ENCODE assay signal across 8 cellular contexts in the genomic region with DNA sequence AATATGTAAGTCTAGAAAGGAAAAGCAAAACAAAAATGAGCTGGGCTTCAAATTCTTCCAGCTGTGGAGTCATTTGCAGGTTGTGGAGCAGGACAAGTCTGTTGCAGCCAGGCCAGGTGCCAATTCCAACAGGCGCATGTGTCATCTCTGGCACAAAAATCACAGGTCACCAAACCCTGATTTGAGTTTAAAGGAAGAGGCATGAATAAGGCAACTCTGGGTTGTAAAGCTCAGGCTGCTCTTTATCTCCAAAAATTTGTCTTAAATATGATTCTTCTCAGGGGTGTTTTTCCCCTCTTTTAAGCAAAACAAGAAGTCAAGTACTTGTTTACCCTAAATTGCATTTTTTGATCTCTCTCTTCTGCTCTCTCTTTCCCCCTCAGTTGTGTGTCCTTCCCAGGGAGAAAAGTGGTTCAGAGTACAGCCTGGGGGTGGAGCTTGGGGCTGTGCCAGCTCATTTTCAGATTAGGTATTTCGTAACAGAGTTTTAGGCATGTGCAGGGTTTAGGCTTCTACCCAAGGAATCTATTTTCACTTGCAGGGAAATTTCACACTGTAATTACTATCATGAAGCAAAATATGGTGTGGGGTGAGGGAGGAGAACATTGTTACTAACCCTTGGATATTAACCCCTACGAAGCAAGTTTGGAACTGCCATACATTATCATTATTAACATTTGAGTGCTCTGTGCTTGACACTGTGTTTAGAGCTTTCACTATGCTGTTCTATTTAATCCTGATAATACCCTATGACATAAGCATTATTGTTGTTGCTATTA. TPM values are rescaled to one million over a fixed set of nuclear protein-coding genes. Genes with fewer than 3 reads are reported as not detected.
DNase-seq lines count a peak whose midpoint lies in the region; ATAC-seq and TF ChIP-seq lines count a peak whose summit lies in the region.

No MANE protein-coding gene starts in this region.

- in situ Hi-C loops in Panc1 (cut with HindIII; ENCODE audit: low pct_unique_long_range_greater_than_20kb, low sequenced_read_pairs), result no loop called here

- intact Hi-C loops in Panc1 (cut with micrococcal nuclease; ENCODE audit: unreplicated experiment), result no loop called here
- intact Hi-C loops in activated naive CD4-positive, alpha-beta T cell treated with anti-CD3 and anti-CD28 coated beads for 36 hours (cut with micrococcal nuclease), result no loop called here
- intact Hi-C loops in heart left ventricle (cut with DNase I), result loop anchor here in 3 of 10 donors (1.0 to 10.0 kb wide), 3 partner anchors 8 to 219 kb away; a partner anchor contains a TSS

- peaks cover 62% of the 10 kb centered on the region for H3K4me1 Mint-ChIP-seq in activated naive CD4-positive, alpha-beta T cell treated with anti-CD3 and anti-CD28 coated beads for 36 hours (ENCODE audit: low read depth)

- H3K27ac Mint-ChIP-seq in activated naive CD4-positive, alpha-beta T cell treated with anti-CD3 and anti-CD28 coated beads for 36 hours, result peak overlapping the region; percentile 62

- H3K27ac ChIP-seq in Panc1 (ENCODE audit: low read length) (no peak overlapping the region), heart left ventricle (peak overlapping the region; percentile 75 to 89 (median 82))

- H3K27me3 ChIP-seq in Panc1 (ENCODE audit: control insufficient read depth, insufficient read depth, low read length) (no peaks in the 10 kb centered on the region), heart left ventricle (no peaks in the 10 kb centered on the region)

- CTCF ChIA-PET in Panc1 (lab: Charles Lee), result interaction anchor here (0.6 kb wide), 1 partner anchor 109 kb away, joined by 3 read pairs; no protein-coding TSS in a partner anchor
- CTCF ChIA-PET in activated naive CD4-positive, alpha-beta T cell treated with anti-CD3 and anti-CD28 coated beads for 36 hours (lab: Charles Lee), result interaction anchor here (0.6 to 1.4 kb wide), 7 partner anchors 8 to 296 kb away, joined by 3 to 8 read pairs (median 3); a partner anchor contains a TSS

- TF ChIP-seq CTCF in Panc1 (IDR thresholded peaks at IDR 0.05) (no peak), heart left ventricle (IDR thresholded peaks at IDR 0.05) (no peak)

- DNase-seq in COLO829 (ENCODE audit: low spot score) (peak; percentile 62), Panc1 (ENCODE audit: low read depth, low spot score) (no peak), heart left ventricle (peak; percentile 87 to 92 (median 87)), skeletal muscle cell (ENCODE audit: low read depth) (peak; percentile 47), 8988T (no peak)
- DNase-seq in activated naive CD4-positive, alpha-beta T cell treated with anti-CD3 and anti-CD28 coated beads for 36 hours, result peak; percentile 81

- H3K4me1 ChIP-seq in Panc1 (ENCODE audit: control insufficient read depth, insufficient read depth, low read length) (peaks cover 8% of the 10 kb centered on the region), heart left ventricle (peaks cover 0 to 52% (median 21%) of the 10 kb centered on the region in 12 donors)

- no peaks in the 10 kb centered on the region for H3K36me3 ChIP-seq in Panc1 (ENCODE audit: control insufficient read depth, insufficient read depth, low read length)
- H3K36me3 ChIP-seq in heart left ventricle, result no peaks in the 10 kb centered on the region

- peaks cover 2% of the 10 kb centered on the region for H3K9me3 Mint-ChIP-seq in activated naive CD4-positive, alpha-beta T cell treated with anti-CD3 and anti-CD28 coated beads for 36 hours

- peak overlapping the region; percentile 26 for H3K4me3 Mint-ChIP-seq in activated naive CD4-positive, alpha-beta T cell treated with anti-CD3 and anti-CD28 coated beads for 36 hours

- no peak for TF ChIP-seq EP300 in Ishikawa (IDR thresholded peaks at IDR 0.05; ENCODE audit: borderline replicate concordance)

- H3K9me3 ChIP-seq in Panc1 (ENCODE audit: control insufficient read depth, insufficient read depth, low read depth, low read length) (no peaks in the 10 kb centered on the region), heart left ventricle (peaks cover 0 to 4% (median 0%) of the 10 kb centered on the region in 12 donors)

- H3K27me3 Mint-ChIP-seq in activated naive CD4-positive, alpha-beta T cell treated with anti-CD3 and anti-CD28 coated beads for 36 hours (ENCODE audit: low read depth), result no peaks in the 10 kb centered on the region

- peak; percentile 24; the same call in 1 of the 2 replicates for TF ChIP-seq RAD21 in Ishikawa (IDR thresholded peaks at IDR 0.05; ENCODE audit: low read depth)

- H3K4me3 ChIP-seq in Panc1 (ENCODE audit: low read depth in 2 of 2, low read length in 2 of 2) (no peak overlapping the region), heart left ventricle (peak overlapping the region in 3 of 12 donors; percentile 3 to 24 (median 23)), skeletal muscle cell (ENCODE audit: low read depth, low read length) (no peak overlapping the region)

- POLR2A ChIA-PET in Panc1 (lab: Charles Lee), result interaction anchor here (0.5 to 1.0 kb wide), 2 partner anchors 9 to 13 kb away, joined by 3 to 5 read pairs; no protein-coding TSS in a partner anchor

- ATAC-seq in Panc1 (peak; percentile 69), heart left ventricle (peak; percentile 94 to 95 (median 94)), GM18520 (IDR thresholded peaks at IDR 0.05; ENCODE audit: unreplicated experiment) (no peak)

- no TSS peak for BruUV-seq in Panc1 (replicated peaks; lab: Mats Ljungman, UMichigan)

- 4 to 11% (median 6%) methylated on average over 3 of the region's 3 CpGs for WGBS in heart left ventricle, 4 donors

- H3K36me3 Mint-ChIP-seq in activated naive CD4-positive, alpha-beta T cell treated with anti-CD3 and anti-CD28 coated beads for 36 hours (ENCODE audit: low read depth), result no peaks in the 10 kb centered on the region

- no peak for TF ChIP-seq POLR2A in heart left ventricle (IDR thresholded peaks at IDR 0.05)

TF ChIP-seq in Ishikawa, 13 proteins besides CTCF, POLR2A, EP300 and RAD21:
- TF ChIP-seq TCF12 (IDR thresholded peaks at IDR 0.05; ENCODE audit: low read depth) (peak; percentile 48; the same call in 1 of the 2 replicates), EGR1 (IDR thresholded peaks at IDR 0.05) (no peak), ZBTB7A (IDR thresholded peaks at IDR 0.05; ENCODE audit: low read depth) (no peak), CREB1 (IDR thresholded peaks at IDR 0.05; ENCODE audit: low read depth) (no peak), YY1 (IDR thresholded peaks at IDR 0.05; ENCODE audit: low read depth) (no peak), TEAD4 (IDR thresholded peaks at IDR 0.05) (no peak), NFIC (IDR thresholded peaks at IDR 0.05) (peak; percentile 83), CEBPB (IDR thresholded peaks at IDR 0.05) (peak; percentile 93), FOXM1 (IDR thresholded peaks at IDR 0.05; ENCODE audit: borderline replicate concordance, low read depth) (no peak), TAF1 (IDR thresholded peaks at IDR 0.05; ENCODE audit: low read depth) (no peak)
- TF ChIP-seq, protein P1, sequence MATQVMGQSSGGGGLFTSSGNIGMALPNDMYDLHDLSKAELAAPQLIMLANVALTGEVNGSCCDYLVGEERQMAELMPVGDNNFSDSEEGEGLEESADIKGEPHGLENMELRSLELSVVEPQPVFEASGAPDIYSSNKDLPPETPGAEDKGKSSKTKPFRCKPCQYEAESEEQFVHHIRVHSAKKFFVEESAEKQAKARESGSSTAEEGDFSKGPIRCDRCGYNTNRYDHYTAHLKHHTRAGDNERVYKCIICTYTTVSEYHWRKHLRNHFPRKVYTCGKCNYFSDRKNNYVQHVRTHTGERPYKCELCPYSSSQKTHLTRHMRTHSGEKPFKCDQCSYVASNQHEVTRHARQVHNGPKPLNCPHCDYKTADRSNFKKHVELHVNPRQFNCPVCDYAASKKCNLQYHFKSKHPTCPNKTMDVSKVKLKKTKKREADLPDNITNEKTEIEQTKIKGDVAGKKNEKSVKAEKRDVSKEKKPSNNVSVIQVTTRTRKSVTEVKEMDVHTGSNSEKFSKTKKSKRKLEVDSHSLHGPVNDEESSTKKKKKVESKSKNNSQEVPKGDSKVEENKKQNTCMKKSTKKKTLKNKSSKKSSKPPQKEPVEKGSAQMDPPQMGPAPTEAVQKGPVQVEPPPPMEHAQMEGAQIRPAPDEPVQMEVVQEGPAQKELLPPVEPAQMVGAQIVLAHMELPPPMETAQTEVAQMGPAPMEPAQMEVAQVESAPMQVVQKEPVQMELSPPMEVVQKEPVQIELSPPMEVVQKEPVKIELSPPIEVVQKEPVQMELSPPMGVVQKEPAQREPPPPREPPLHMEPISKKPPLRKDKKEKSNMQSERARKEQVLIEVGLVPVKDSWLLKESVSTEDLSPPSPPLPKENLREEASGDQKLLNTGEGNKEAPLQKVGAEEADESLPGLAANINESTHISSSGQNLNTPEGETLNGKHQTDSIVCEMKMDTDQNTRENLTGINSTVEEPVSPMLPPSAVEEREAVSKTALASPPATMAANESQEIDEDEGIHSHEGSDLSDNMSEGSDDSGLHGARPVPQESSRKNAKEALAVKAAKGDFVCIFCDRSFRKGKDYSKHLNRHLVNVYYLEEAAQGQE (IDR thresholded peaks at IDR 0.05; ENCODE audit: low read depth), result no peak
- TF ChIP-seq, protein P2, sequence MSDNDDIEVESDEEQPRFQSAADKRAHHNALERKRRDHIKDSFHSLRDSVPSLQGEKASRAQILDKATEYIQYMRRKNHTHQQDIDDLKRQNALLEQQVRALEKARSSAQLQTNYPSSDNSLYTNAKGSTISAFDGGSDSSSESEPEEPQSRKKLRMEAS (IDR thresholded peaks at IDR 0.05), result peak; percentile 64; the same call in 1 of the 2 replicates
- TF ChIP-seq, protein P3, sequence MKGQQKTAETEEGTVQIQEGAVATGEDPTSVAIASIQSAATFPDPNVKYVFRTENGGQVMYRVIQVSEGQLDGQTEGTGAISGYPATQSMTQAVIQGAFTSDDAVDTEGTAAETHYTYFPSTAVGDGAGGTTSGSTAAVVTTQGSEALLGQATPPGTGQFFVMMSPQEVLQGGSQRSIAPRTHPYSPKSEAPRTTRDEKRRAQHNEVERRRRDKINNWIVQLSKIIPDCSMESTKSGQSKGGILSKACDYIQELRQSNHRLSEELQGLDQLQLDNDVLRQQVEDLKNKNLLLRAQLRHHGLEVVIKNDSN (IDR thresholded peaks at IDR 0.05), result peak; percentile 29; the same call in 1 of the 2 replicates
TF ChIP-seq in Ishikawa: peak in this region for 5.

RNA-seq across cellular contexts. Expression of a gene that starts 8.3 kb away (rescaled TPM):
- total RNA-seq in Panc1 (2021; ENCODE audit: unreplicated experiment) (47.7 TPM), heart left ventricle (10 to 100 TPM; 19.4 to 39.3 (median 26.6) TPM)
- 16.3 TPM for polyA plus RNA-seq in Panc1 (2012; ENCODE audit: insufficient read length)
- total RNA-seq in activated naive CD4-positive, alpha-beta T cell treated with anti-CD3 and anti-CD28 coated beads for 36 hours, result 10 to 100 TPM; 48.3 to 53.2 TPM
- polyA plus RNA-seq in heart left ventricle, result 10 to 100 TPM in 1 of 2 donors, 1 to 10 TPM in 1; 6.7 to 18.1 TPM

Comparison
In these comparisons a context has a peak if more than half of its experiments do, and no peak if none do; other contexts are left out.
1. DNase-seq: peak in COLO829 (single experiment), activated naive CD4-positive, alpha-beta T cell treated with anti-CD3 and anti-CD28 coated beads for 36 hours (single experiment), heart left ventricle (5 of 5) and skeletal muscle cell (single experiment); none in Panc1 (single experiment) and 8988T (single experiment).